In the genomic region with DNA sequence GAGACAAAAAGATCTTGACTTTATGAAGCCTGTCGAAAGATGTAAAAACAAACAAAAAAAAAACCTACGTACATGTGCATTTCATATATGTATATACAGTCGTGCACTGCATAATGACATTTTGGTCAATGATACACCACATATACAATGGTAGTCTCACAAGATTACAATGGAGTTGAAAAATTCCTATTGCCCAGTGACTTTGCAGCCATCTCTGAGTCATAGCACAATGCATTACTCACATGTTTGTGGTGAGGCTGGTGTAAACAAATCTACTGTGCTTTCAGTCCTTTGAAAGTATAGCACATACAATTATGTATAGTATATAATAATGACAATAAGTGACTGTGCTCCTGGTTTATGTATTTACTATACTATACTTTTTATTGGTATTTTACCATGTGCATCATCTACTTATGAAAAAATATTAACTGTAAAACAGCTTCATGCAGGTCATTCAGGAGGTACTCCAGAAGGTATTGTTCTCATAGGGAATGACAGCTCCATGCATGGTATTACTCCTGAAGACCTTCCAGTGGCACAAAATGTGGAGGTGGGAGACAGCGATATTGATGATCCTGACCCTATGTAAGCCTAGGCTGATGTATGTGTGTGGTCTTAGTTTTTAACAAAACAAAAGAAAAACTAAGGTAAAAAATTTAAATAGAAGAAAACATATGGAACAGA, we compare ENCODE assay signal across 16 cellular contexts.
DNase-seq lines count a peak whose midpoint lies in the region; ATAC-seq and TF ChIP-seq lines count a peak whose summit lies in the region.
"Had no signal": no experiment of that assay in that cellular context is flagged by ENCODE, and none has a peak within 500 bp of the region (broad histone marks: within the 10 kb centered on the region; RNA-seq: fewer than 3 reads in every experiment).

No MANE protein-coding gene starts in this region.

- no peak for TF ChIP-seq EP300 in sigmoid colon (IDR thresholded peaks at IDR 0.05)

- H3K27me3 ChIP-seq in AG04450 (ENCODE audit: control insufficient read depth, insufficient read depth, low read length) (no peaks in the 10 kb centered on the region), adipocyte (replicated peaks; ENCODE audit: control insufficient read depth, insufficient read depth, low read length) (no peaks in the 10 kb centered on the region), foreskin keratinocyte (no peaks in the 10 kb centered on the region), upper lobe of right lung (no peaks in the 10 kb centered on the region), sigmoid colon (no peaks in the 10 kb centered on the region)
- H3K27me3 ChIP-seq: colonic mucosa had no signal

- no peak for TF ChIP-seq CTCF in AG04450 (IDR thresholded peaks at IDR 0.05; ENCODE audit: low read depth, low read length)
- TF ChIP-seq CTCF in foreskin keratinocyte (conservative IDR thresholded peaks at IDR 0.05), result no peak
- no peak for TF ChIP-seq CTCF in upper lobe of right lung (IDR thresholded peaks at IDR 0.05)
- TF ChIP-seq CTCF in sigmoid colon (IDR thresholded peaks at IDR 0.05), result no peak

- H3K4me1 ChIP-seq in adipocyte (ENCODE audit: control insufficient read depth, insufficient read depth, low read length) (peaks cover 26% of the 10 kb centered on the region), foreskin keratinocyte (peaks cover 11% of the 10 kb centered on the region), upper lobe of right lung (peaks cover 11% of the 10 kb centered on the region), sigmoid colon (no peaks in the 10 kb centered on the region)
- H3K4me1 ChIP-seq: colonic mucosa, psoas muscle had no signal

- no peak for TF ChIP-seq POLR2A in sigmoid colon (IDR thresholded peaks at IDR 0.05)

- H3K9me3 ChIP-seq in AG04450 (ENCODE audit: control insufficient read depth, insufficient read depth, low read length) (peaks cover 5% of the 10 kb centered on the region), adipocyte (ENCODE audit: control insufficient read depth, low read length) (no peaks in the 10 kb centered on the region), upper lobe of right lung (no peaks in the 10 kb centered on the region), sigmoid colon (no peaks in the 10 kb centered on the region)
- H3K9me3 ChIP-seq: colonic mucosa, psoas muscle had no signal

- H3K9ac ChIP-seq in adipocyte (ENCODE audit: low read length), result no peak overlapping the region

- POLR2A ChIA-PET in AG04450 (lab: Yijun Ruan, JAX), result no interaction called here

- CTCF ChIA-PET in AG04450 (lab: Charles Lee), result interaction anchor here (1.9 kb wide), 1 partner anchor 828 kb away, joined by 6 read pairs; no protein-coding TSS in a partner anchor

- DNase-seq in AG04450 (ENCODE audit: low read depth, low spot score), result peak; percentile 86
- DNase-seq in HT1080 (ENCODE audit: low read depth), result peak; percentile 89
- peak; percentile 88 for DNase-seq in adipocyte (ENCODE audit: low read depth)
- peak; percentile 76 to 85 for DNase-seq in foreskin keratinocyte
- DNase-seq in upper lobe of right lung, result no peak
- DNase-seq in NCI-H1417 (lab: John Stamatoyannopoulos, UW), result no peak
- DNase-seq in sigmoid colon, result no peak
- DNase-seq: activated CD4-positive, CD25-positive, alpha-beta regulatory T cell; AML-193; colonic mucosa; GDM1; hippocampal formation; NCI-H446; psoas muscle; Right ventricle myocardium superior had no signal

- ATAC-seq in foreskin keratinocyte (peak; percentile 95), GM21360 (IDR thresholded peaks at IDR 0.05; ENCODE audit: unreplicated experiment) (no peak), upper lobe of right lung (no peak)
- ATAC-seq: psoas muscle had no signal

- WGBS in sigmoid colon, 2 donors, result 87 to 91% methylated on average over 4 of the region's 4 CpGs

- H3K27ac ChIP-seq in AG04450 (ENCODE audit: low read depth, low read length), result peak overlapping the region; percentile 89
- peak overlapping the region; percentile 84 for H3K27ac ChIP-seq in foreskin keratinocyte
- no peak overlapping the region for H3K27ac ChIP-seq in upper lobe of right lung
- H3K27ac ChIP-seq in sigmoid colon, result no peak overlapping the region
- H3K27ac ChIP-seq: colonic mucosa, psoas muscle had no signal

- intact Hi-C loops in upper lobe of right lung (cut with DNase I) (no loop called here), sigmoid colon (cut with DNase I) (no loop called here)

- H3K36me3 ChIP-seq in adipocyte (ENCODE audit: control insufficient read depth, insufficient read depth, low read length, severe bottlenecking), result no peaks in the 10 kb centered on the region
- no peaks in the 10 kb centered on the region for H3K36me3 ChIP-seq in upper lobe of right lung
- H3K36me3 ChIP-seq in sigmoid colon, result no peaks in the 10 kb centered on the region
- H3K36me3 ChIP-seq: colonic mucosa had no signal

- H3K4me3 ChIP-seq in AG04450 (ENCODE audit: low read depth, low read length) (no peak overlapping the region), adipocyte (ENCODE audit: low read length) (no peak overlapping the region), upper lobe of right lung (no peak overlapping the region), sigmoid colon (no peak overlapping the region)
- H3K4me3 ChIP-seq: colonic mucosa, psoas muscle had no signal

Comparison
In these comparisons a context has a peak if more than half of its experiments do, and no peak if none do; other contexts are left out.
1. DNase-seq: peak in AG04450 (single experiment), HT1080 (single experiment), adipocyte (single experiment) and foreskin keratinocyte (2 of 2); none in upper lobe of right lung (single experiment), NCI-H1417 (0 of 3) and sigmoid colon (single experiment).
2. H3K27ac ChIP-seq: peak in AG04450 (single experiment) and foreskin keratinocyte (single experiment); none in upper lobe of right lung (single experiment) and sigmoid colon (0 of 4).